ENCODE assay signal across 8 cellular contexts in genomic region chr2:71466301-71467179, GRCh38. TPM values are rescaled to one million over a fixed set of nuclear protein-coding genes. Genes with fewer than 3 reads are reported as not detected.
A peak's percentile ranks its signal among the peaks of the same experiment; 100 is the strongest.
DNase-seq lines count a peak whose midpoint lies in the region; ATAC-seq and TF ChIP-seq lines count a peak whose summit lies in the region.

No MANE protein-coding gene starts in this region.

- H3K36me3 Mint-ChIP-seq in naive thymus-derived CD4-positive, alpha-beta T cell = no peaks in the 10 kb centered on the region

- TF ChIP-seq CTCF in GM12864 (IDR thresholded peaks at IDR 0.05; ENCODE audit: low read depth, low read length, missing control alignments) = no peak
- TF ChIP-seq CTCF in esophagus squamous epithelium (IDR thresholded peaks at IDR 0.05) = no peak
- no peak for TF ChIP-seq CTCF in OCI-LY7 (conservative IDR thresholded peaks at IDR 0.05; ENCODE audit: low read length)

- H3K27me3 Mint-ChIP-seq in naive thymus-derived CD4-positive, alpha-beta T cell = peaks cover 33 to 35% (median 35%) of the 10 kb centered on the region in 5 donors

- DNase-seq in 8988T (peak; percentile 86), GM12864 (ENCODE audit: low read depth) (no peak), esophagus squamous epithelium (lab: John Stamatoyannopoulos, UW) (no peak), OCI-LY7 (ENCODE audit: low spot score) (no peak)
- no peak for DNase-seq in naive thymus-derived CD4-positive, alpha-beta T cell

- H3K9me2 ChIP-seq in OCI-LY7 (ENCODE audit: insufficient read depth, low read length) = no peaks in the 10 kb centered on the region

- POLR2A ChIA-PET in naive thymus-derived CD4-positive, alpha-beta T cell (lab: Charles Lee) = no interaction called here
- POLR2A ChIA-PET in OCI-LY7 (lab: Charles Lee) = no interaction called here

- no peak overlapping the region for H3K27ac Mint-ChIP-seq in naive thymus-derived CD4-positive, alpha-beta T cell

- H3K4me3 ChIP-seq in GM12864 (ENCODE audit: low read depth, low read length) (peak overlapping the region; percentile 41), esophagus squamous epithelium (peak overlapping the region; percentile 42 to 86 (median 68)), OCI-LY7 (ENCODE audit: low read depth, low read length, poor library complexity, severe bottlenecking) (no peak overlapping the region)
- H3K4me3 ChIP-seq in naive thymus-derived CD4-positive, alpha-beta T cell (ENCODE audit: low read length) = peak overlapping the region; percentile 62

- H3K27me3 ChIP-seq in esophagus squamous epithelium = peaks cover 0 to 71% (median 5%) of the 10 kb centered on the region in 4 donors
- peaks cover 0 to 7% of the 10 kb centered on the region in 2 donors for H3K27me3 ChIP-seq in naive thymus-derived CD4-positive, alpha-beta T cell (ENCODE audit: control insufficient read depth in 2 of 2, insufficient read depth in 2 of 2, low read length in 2 of 2)

- H3K4me3 Mint-ChIP-seq in naive thymus-derived CD4-positive, alpha-beta T cell = peak overlapping the region; percentile 62 to 88 (median 80)

- WGBS in esophagus squamous epithelium, 2 donors = 0 to 3% methylated on average over 4 to 7 of the region's 78 CpGs

- BruUV-seq in OCI-LY7 (replicated peaks; lab: Mats Ljungman, UMichigan) = no TSS peak

- no peak for TF ChIP-seq POLR2A in esophagus squamous epithelium (IDR thresholded peaks at IDR 0.05)

- H3K79me2 ChIP-seq in OCI-LY7 (ENCODE audit: insufficient read depth, low read depth, low read length) = no peaks in the 10 kb centered on the region

- peaks cover 0 to 13% (median 8%) of the 10 kb centered on the region in 7 donors for H3K4me1 Mint-ChIP-seq in naive thymus-derived CD4-positive, alpha-beta T cell

- H4K20me1 ChIP-seq in OCI-LY7 (ENCODE audit: insufficient read depth, low read length) = no peaks in the 10 kb centered on the region

- ATAC-seq in SK-N-SH treated with all-trans-retinoic acid at 6 μM for 48 hours (peak; percentile 80), HG02642 (IDR thresholded peaks at IDR 0.05; ENCODE audit: poor library complexity, unreplicated experiment) (no peak), GM19035 (IDR thresholded peaks at IDR 0.05; ENCODE audit: unreplicated experiment) (no peak)
- ATAC-seq in naive thymus-derived CD4-positive, alpha-beta T cell = peak; percentile 50

- intact Hi-C loops in esophagus squamous epithelium (cut with DNase I) = no loop called here
- intact Hi-C loops in naive thymus-derived CD4-positive, alpha-beta T cell (cut with micrococcal nuclease) = no loop called here
- intact Hi-C loops in OCI-LY7 (cut with micrococcal nuclease; ENCODE audit: unreplicated experiment) = loop anchor here (10.0 kb wide), 1 partner anchor 48 kb away; no protein-coding TSS in a partner anchor

- no peak overlapping the region for H2AFZ ChIP-seq in OCI-LY7 (ENCODE audit: low read length)

- CTCF ChIA-PET in naive thymus-derived CD4-positive, alpha-beta T cell (lab: Charles Lee) = no interaction called here
- CTCF ChIA-PET in OCI-LY7 (lab: Charles Lee; ENCODE audit: unreplicated experiment) = no interaction called here

- no peaks in the 10 kb centered on the region for H3K9me3 Mint-ChIP-seq in naive thymus-derived CD4-positive, alpha-beta T cell

- no peak overlapping the region for H3K4me2 ChIP-seq in OCI-LY7 (ENCODE audit: low read length)

- H3K36me3 ChIP-seq in esophagus squamous epithelium (no peaks in the 10 kb centered on the region), OCI-LY7 (ENCODE audit: insufficient read depth, low read length) (no peaks in the 10 kb centered on the region)
- no peaks in the 10 kb centered on the region for H3K36me3 ChIP-seq in naive thymus-derived CD4-positive, alpha-beta T cell (ENCODE audit: control insufficient read depth in 2 of 3, insufficient read depth in 3 of 3, low read length in 3 of 3)

- H3K4me1 ChIP-seq in esophagus squamous epithelium (peaks cover 13 to 38% (median 18%) of the 10 kb centered on the region in 3 donors), OCI-LY7 (ENCODE audit: insufficient read depth, low read length, poor library complexity, severe bottlenecking) (no peaks in the 10 kb centered on the region)
- no peaks in the 10 kb centered on the region for H3K4me1 ChIP-seq in naive thymus-derived CD4-positive, alpha-beta T cell (ENCODE audit: control insufficient read depth in 2 of 2, insufficient read depth in 2 of 2, low read length in 2 of 2)

- peak overlapping the region; percentile 42 to 72 (median 60) for H3K27ac ChIP-seq in esophagus squamous epithelium
- no peak overlapping the region for H3K27ac ChIP-seq in naive thymus-derived CD4-positive, alpha-beta T cell (ENCODE audit: low read depth, low read length)
- no peak overlapping the region for H3K27ac ChIP-seq in OCI-LY7 (ENCODE audit: low read depth, low read length, poor library complexity, severe bottlenecking)

- H3K9me3 ChIP-seq in esophagus squamous epithelium (peaks cover 0 to 7% (median 0%) of the 10 kb centered on the region in 3 donors), OCI-LY7 (ENCODE audit: low read length) (no peaks in the 10 kb centered on the region)
- peaks cover 0 to 8% (median 0%) of the 10 kb centered on the region in 3 experiments for H3K9me3 ChIP-seq in naive thymus-derived CD4-positive, alpha-beta T cell (ENCODE audit: control insufficient read depth in 2 of 3, low read length in 3 of 3)

TF ChIP-seq in SK-N-SH treated with all-trans-retinoic acid at 6 μM for 48 hours, 23 proteins besides CTCF, POLR2A, EP300 and RAD21:
- TF ChIP-seq TCF4 (CRISPR knock-in tag; IDR thresholded peaks at IDR 0.05; ENCODE audit: borderline replicate concordance) = no peak
- TF ChIP-seq BACH2 (CRISPR knock-in tag; IDR thresholded peaks at IDR 0.05; ENCODE audit: borderline replicate concordance) = no peak
- TF ChIP-seq ARNTL (CRISPR knock-in tag; IDR thresholded peaks at IDR 0.05; ENCODE audit: borderline replicate concordance, low read depth) = no peak
- TF ChIP-seq TOX (CRISPR knock-in tag; IDR thresholded peaks at IDR 0.05; ENCODE audit: borderline replicate concordance) = no peak
- TF ChIP-seq ZNF565 (CRISPR knock-in tag; conservative IDR thresholded peaks at IDR 0.05; ENCODE audit: low read depth) = no peak
- TF ChIP-seq, protein P1, sequence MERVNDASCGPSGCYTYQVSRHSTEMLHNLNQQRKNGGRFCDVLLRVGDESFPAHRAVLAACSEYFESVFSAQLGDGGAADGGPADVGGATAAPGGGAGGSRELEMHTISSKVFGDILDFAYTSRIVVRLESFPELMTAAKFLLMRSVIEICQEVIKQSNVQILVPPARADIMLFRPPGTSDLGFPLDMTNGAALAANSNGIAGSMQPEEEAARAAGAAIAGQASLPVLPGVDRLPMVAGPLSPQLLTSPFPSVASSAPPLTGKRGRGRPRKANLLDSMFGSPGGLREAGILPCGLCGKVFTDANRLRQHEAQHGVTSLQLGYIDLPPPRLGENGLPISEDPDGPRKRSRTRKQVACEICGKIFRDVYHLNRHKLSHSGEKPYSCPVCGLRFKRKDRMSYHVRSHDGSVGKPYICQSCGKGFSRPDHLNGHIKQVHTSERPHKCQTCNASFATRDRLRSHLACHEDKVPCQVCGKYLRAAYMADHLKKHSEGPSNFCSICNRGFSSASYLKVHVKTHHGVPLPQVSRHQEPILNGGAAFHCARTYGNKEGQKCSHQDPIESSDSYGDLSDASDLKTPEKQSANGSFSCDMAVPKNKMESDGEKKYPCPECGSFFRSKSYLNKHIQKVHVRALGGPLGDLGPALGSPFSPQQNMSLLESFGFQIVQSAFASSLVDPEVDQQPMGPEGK (CRISPR knock-in tag; IDR thresholded peaks at IDR 0.05; ENCODE audit: borderline replicate concordance) = no peak
- TF ChIP-seq, protein P2, sequence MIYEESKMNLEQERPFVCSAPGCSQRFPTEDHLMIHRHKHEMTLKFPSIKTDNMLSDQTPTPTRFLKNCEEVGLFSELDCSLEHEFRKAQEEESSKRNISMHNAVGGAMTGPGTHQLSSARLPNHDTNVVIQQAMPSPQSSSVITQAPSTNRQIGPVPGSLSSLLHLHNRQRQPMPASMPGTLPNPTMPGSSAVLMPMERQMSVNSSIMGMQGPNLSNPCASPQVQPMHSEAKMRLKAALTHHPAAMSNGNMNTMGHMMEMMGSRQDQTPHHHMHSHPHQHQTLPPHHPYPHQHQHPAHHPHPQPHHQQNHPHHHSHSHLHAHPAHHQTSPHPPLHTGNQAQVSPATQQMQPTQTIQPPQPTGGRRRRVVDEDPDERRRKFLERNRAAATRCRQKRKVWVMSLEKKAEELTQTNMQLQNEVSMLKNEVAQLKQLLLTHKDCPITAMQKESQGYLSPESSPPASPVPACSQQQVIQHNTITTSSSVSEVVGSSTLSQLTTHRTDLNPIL (CRISPR knock-in tag; IDR thresholded peaks at IDR 0.05; ENCODE audit: low read depth) = no peak
- TF ChIP-seq, protein P3, sequence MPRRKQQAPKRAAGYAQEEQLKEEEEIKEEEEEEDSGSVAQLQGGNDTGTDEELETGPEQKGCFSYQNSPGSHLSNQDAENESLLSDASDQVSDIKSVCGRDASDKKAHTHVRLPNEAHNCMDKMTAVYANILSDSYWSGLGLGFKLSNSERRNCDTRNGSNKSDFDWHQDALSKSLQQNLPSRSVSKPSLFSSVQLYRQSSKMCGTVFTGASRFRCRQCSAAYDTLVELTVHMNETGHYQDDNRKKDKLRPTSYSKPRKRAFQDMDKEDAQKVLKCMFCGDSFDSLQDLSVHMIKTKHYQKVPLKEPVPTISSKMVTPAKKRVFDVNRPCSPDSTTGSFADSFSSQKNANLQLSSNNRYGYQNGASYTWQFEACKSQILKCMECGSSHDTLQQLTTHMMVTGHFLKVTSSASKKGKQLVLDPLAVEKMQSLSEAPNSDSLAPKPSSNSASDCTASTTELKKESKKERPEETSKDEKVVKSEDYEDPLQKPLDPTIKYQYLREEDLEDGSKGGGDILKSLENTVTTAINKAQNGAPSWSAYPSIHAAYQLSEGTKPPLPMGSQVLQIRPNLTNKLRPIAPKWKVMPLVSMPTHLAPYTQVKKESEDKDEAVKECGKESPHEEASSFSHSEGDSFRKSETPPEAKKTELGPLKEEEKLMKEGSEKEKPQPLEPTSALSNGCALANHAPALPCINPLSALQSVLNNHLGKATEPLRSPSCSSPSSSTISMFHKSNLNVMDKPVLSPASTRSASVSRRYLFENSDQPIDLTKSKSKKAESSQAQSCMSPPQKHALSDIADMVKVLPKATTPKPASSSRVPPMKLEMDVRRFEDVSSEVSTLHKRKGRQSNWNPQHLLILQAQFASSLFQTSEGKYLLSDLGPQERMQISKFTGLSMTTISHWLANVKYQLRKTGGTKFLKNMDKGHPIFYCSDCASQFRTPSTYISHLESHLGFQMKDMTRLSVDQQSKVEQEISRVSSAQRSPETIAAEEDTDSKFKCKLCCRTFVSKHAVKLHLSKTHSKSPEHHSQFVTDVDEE (CRISPR knock-in tag; IDR thresholded peaks at IDR 0.05) = no peak
- no peak for TF ChIP-seq OSR1 (CRISPR knock-in tag; IDR thresholded peaks at IDR 0.05)
- no peak for TF ChIP-seq ZC3H10 (CRISPR knock-in tag; IDR thresholded peaks at IDR 0.05)
- TF ChIP-seq ZNF70 (CRISPR knock-in tag; IDR thresholded peaks at IDR 0.05) = no peak

RNA-seq across cellular contexts. Expression of gene DYSF, which starts 13.2 kb away (rescaled TPM):
- total RNA-seq in esophagus squamous epithelium (10 to 100 TPM in 1 of 4 donors, 1 to 10 TPM in 3; 2.4 to 10.6 (median 4.3) TPM), OCI-LY7 (2022) (not detected in 2 replicates)
- total RNA-seq in naive thymus-derived CD4-positive, alpha-beta T cell = 10 to 100 TPM in 1 of 5 experiments, 1 to 10 TPM in 1, under 1 TPM in 3; 0.14 to 28.2 (median 0.32) TPM
- not detected for polyA plus RNA-seq in naive thymus-derived CD4-positive, alpha-beta T cell
- total RNA-seq in OCI-LY7 (2014; rRNA removed; shearing (Covaris generic)) = not detected in 2 replicates

Comparison
In these comparisons a context has a peak if more than half of its experiments do, and no peak if none do; other contexts are left out.
1. ATAC-seq: peak in SK-N-SH treated with all-trans-retinoic acid at 6 μM for 48 hours (single experiment) and naive thymus-derived CD4-positive, alpha-beta T cell (single experiment); none in HG02642 (single experiment) and GM19035 (single experiment).
2. H3K27ac ChIP-seq: peak in esophagus squamous epithelium (4 of 4); none in naive thymus-derived CD4-positive, alpha-beta T cell (single experiment) and OCI-LY7 (single experiment).